In genomic region chr18:10140461-10140911, GRCh38 we compare ENCODE assay signal across 13 cellular contexts.
DNase-seq lines count a peak whose midpoint lies in the region; ATAC-seq and TF ChIP-seq lines count a peak whose summit lies in the region.
"Had no signal": no experiment of that assay in that cellular context is flagged by ENCODE, and none has a peak within 500 bp of the region (broad histone marks: within the 10 kb centered on the region; RNA-seq: fewer than 3 reads in every experiment).

No MANE protein-coding gene starts in this region.

- WGBS in trophoblast cell (ENCODE audit: extremely low coverage, insufficient coverage, insufficient read length), result no CpG with 5 or more reads among the region's 4 CpGs

- H3K27me3 ChIP-seq in Caco-2 (replicated peaks; ENCODE audit: control insufficient read depth, insufficient read depth, low read length) (no peaks in the 10 kb centered on the region), trophoblast cell (ENCODE audit: insufficient read depth, low read length) (no peaks in the 10 kb centered on the region)
- H3K27me3 ChIP-seq: Peyer's patch had no signal

- CTCF ChIA-PET in Caco-2 (lab: Charles Lee), result interaction anchor here (1.0 to 1.3 kb wide), 2 partner anchors 134 to 438 kb away, joined by 3 read pairs; no protein-coding TSS in a partner anchor

- POLR2A ChIA-PET in Caco-2 (lab: Charles Lee), result no interaction called here

- peak overlapping the region; percentile 56 for H2BK12ac ChIP-seq in trophoblast cell (ENCODE audit: low read length)

- H3K9me3 ChIP-seq in Caco-2 (no peaks in the 10 kb centered on the region), trophoblast cell (ENCODE audit: insufficient read depth, low read depth, low read length) (no peaks in the 10 kb centered on the region)
- H3K9me3 ChIP-seq: Peyer's patch had no signal

- H3K14ac ChIP-seq in trophoblast cell (ENCODE audit: low read length), result peak overlapping the region; percentile 47

- no peaks in the 10 kb centered on the region for H3K27me3 Mint-ChIP-seq in Caco-2 (ENCODE audit: insufficient read depth, unreplicated experiment)

- H3K4me1 Mint-ChIP-seq in Caco-2 (ENCODE audit: low read depth, unreplicated experiment), result peaks cover 30% of the 10 kb centered on the region

- no peak overlapping the region for H2AFZ ChIP-seq in trophoblast cell (ENCODE audit: insufficient read depth, low read length, poor library complexity)

- no TSS peak for BruUV-seq in Caco-2 (replicated peaks; lab: Mats Ljungman, UMichigan)

- peak overlapping the region; percentile 35 for H3K4me3 Mint-ChIP-seq in Caco-2 (ENCODE audit: unreplicated experiment)
- H3K4me3 Mint-ChIP-seq: activated CD8-positive, alpha-beta memory T cell treated with anti-CD3 and anti-CD28 coated beads, Interleukin-2, amount 10 ng/mL, durations not matched to agents 7 days and 5 days had no signal

- H3K4me3 ChIP-seq in Caco-2 (ENCODE audit: low read depth, low read length) (no peak overlapping the region), epithelial cell of esophagus (ENCODE audit: low read length) (no peak overlapping the region), trophoblast cell (ENCODE audit: low read depth, low read length) (no peak overlapping the region)
- H3K4me3 ChIP-seq: Peyer's patch had no signal

- peak overlapping the region; percentile 4 for H3K18ac ChIP-seq in trophoblast cell (ENCODE audit: low read length)

- H3K4me2 ChIP-seq in trophoblast cell (ENCODE audit: low read length), result no peak overlapping the region

- peak overlapping the region; percentile 83 for H3K27ac Mint-ChIP-seq in Caco-2 (ENCODE audit: unreplicated experiment)
- H3K27ac Mint-ChIP-seq: activated CD8-positive, alpha-beta memory T cell treated with anti-CD3 and anti-CD28 coated beads, Interleukin-2, amount 10 ng/mL, durations not matched to agents 7 days and 5 days had no signal

- H3K79me2 ChIP-seq in trophoblast cell (ENCODE audit: control insufficient read depth, insufficient read depth, low read length, poor library complexity), result no peaks in the 10 kb centered on the region

- H2AK5ac ChIP-seq in trophoblast cell (ENCODE audit: low read length), result no peak overlapping the region

- TF ChIP-seq CTCF in Caco-2 (IDR thresholded peaks at IDR 0.05; ENCODE audit: insufficient read depth in 1 of 2, low read depth in 1 of 2, low read length in 1 of 2, severe bottlenecking in 1 of 2, unreplicated experiment in 1 of 2) (no peak), epithelial cell of esophagus (IDR thresholded peaks at IDR 0.05; ENCODE audit: insufficient read depth, low read depth, low read length, missing control alignments) (no peak)

- no peak overlapping the region for H3K9ac ChIP-seq in trophoblast cell (ENCODE audit: low read length)

- peaks cover 26% of the 10 kb centered on the region for H3K4me1 ChIP-seq in Caco-2
- peaks cover 20 to 23% of the 10 kb centered on the region in 2 experiments for H3K4me1 ChIP-seq in trophoblast cell (ENCODE audit: control insufficient read depth in 1 of 2, insufficient read depth in 2 of 2, low read length in 2 of 2)
- H3K4me1 ChIP-seq: Peyer's patch had no signal

- DNase-seq in Caco-2, result no peak
- peak; percentile 91 for DNase-seq in MV-4-11 (lab: John Stamatoyannopoulos, UW)
- peak; percentile 24 for DNase-seq in epithelial cell of esophagus (ENCODE audit: low read depth)
- peak; percentile 45 to 60 for DNase-seq in trophoblast cell
- DNase-seq in central memory CD4-positive, alpha-beta T cell, result no peak
- no peak for DNase-seq in activated CD4-positive, alpha-beta T cell treated with anti-CD3 and anti-CD28 coated beads for 1 hour
- DNase-seq: activated CD8-positive, alpha-beta memory T cell treated with anti-CD3 and anti-CD28 coated beads, Interleukin-2, amount 10 ng/mL, durations not matched to agents 7 days and 5 days; amygdala; NCI-H187; Peyer's patch; stimulated activated naive CD4-positive, alpha-beta T cell treated with Interleukin-2 at 50 U/mL for 16 hours had no signal

- H3K27ac ChIP-seq in trophoblast cell (ENCODE audit: low read depth, low read length), result peak overlapping the region; percentile 20

- H3K79me1 ChIP-seq in trophoblast cell (ENCODE audit: low read length), result peaks cover 2% of the 10 kb centered on the region

- H4K12ac ChIP-seq in trophoblast cell (ENCODE audit: low read depth, low read length), result no peak overlapping the region

- peak overlapping the region; percentile 16 for H4K91ac ChIP-seq in trophoblast cell (ENCODE audit: low read depth, low read length)

- H2BK120ac ChIP-seq in trophoblast cell (ENCODE audit: insufficient read depth, low read length, poor library complexity), result peak overlapping the region; percentile 37

- H2BK5ac ChIP-seq in trophoblast cell (ENCODE audit: low read depth, low read length, poor library complexity), result no peak overlapping the region

- H3K23ac ChIP-seq in trophoblast cell (ENCODE audit: low read length), result no peak overlapping the region

- no peak overlapping the region for H3K4ac ChIP-seq in trophoblast cell (ENCODE audit: low read depth, low read length)

- no peaks in the 10 kb centered on the region for H3K36me3 Mint-ChIP-seq in Caco-2 (ENCODE audit: insufficient read depth, unreplicated experiment)
- H3K36me3 Mint-ChIP-seq: activated CD8-positive, alpha-beta memory T cell treated with anti-CD3 and anti-CD28 coated beads, Interleukin-2, amount 10 ng/mL, durations not matched to agents 7 days and 5 days had no signal

- ATAC-seq in HG02759 (IDR thresholded peaks at IDR 0.05; ENCODE audit: unreplicated experiment) (no peak), GM21576 (IDR thresholded peaks at IDR 0.05; ENCODE audit: unreplicated experiment) (no peak)
- ATAC-seq: activated CD8-positive, alpha-beta memory T cell treated with anti-CD3 and anti-CD28 coated beads, Interleukin-2, amount 10 ng/mL, durations not matched to agents 7 days and 5 days had no signal

- intact Hi-C loops in Caco-2 (cut with micrococcal nuclease; ENCODE audit: unreplicated experiment), result loop anchor here (5.0 to 10.0 kb wide), 2 partner anchors 56 to 168 kb away; no protein-coding TSS in a partner anchor

- H4K8ac ChIP-seq in trophoblast cell (ENCODE audit: low read depth, low read length), result no peak overlapping the region

- H3K9me3 Mint-ChIP-seq in Caco-2 (ENCODE audit: unreplicated experiment), result peaks cover 10% of the 10 kb centered on the region

- no peaks in the 10 kb centered on the region for H3K36me3 ChIP-seq in Caco-2 (ENCODE audit: control insufficient read depth, insufficient read depth, low read length)
- H3K36me3 ChIP-seq in trophoblast cell (ENCODE audit: control insufficient read depth in 1 of 2, insufficient read depth in 2 of 2, low read length in 2 of 2), result no peaks in the 10 kb centered on the region
- H3K36me3 ChIP-seq: Peyer's patch had no signal

Comparison
In these comparisons a context has a peak if more than half of its experiments do, and no peak if none do; other contexts are left out.
1. DNase-seq: peak in MV-4-11 (single experiment), epithelial cell of esophagus (single experiment) and trophoblast cell (2 of 2); none in Caco-2 (0 of 2), central memory CD4-positive, alpha-beta T cell (single experiment) and activated CD4-positive, alpha-beta T cell treated with anti-CD3 and anti-CD28 coated beads for 1 hour (single experiment).